2 cellular contexts compared by ENCODE assay signal in genomic region chr20:8534368-8534767, GRCh38.
TF ChIP-seq lines count a peak whose summit lies in the region.

No MANE protein-coding gene starts in this region.

TF ChIP-seq in IMR-90, 13 proteins besides CTCF, POLR2A, EP300 and RAD21 (continued from another document):
- TF ChIP-seq MXI1 (IDR thresholded peaks at IDR 0.05; ENCODE audit: borderline replicate concordance, low read depth, low read length) (no peak), MAZ (IDR thresholded peaks at IDR 0.05; ENCODE audit: borderline replicate concordance, low read depth, low read length) (no peak), FOS (IDR thresholded peaks at IDR 0.05; ENCODE audit: low read depth, low read length) (no peak), RFX5 (IDR thresholded peaks at IDR 0.05; ENCODE audit: low read depth, low read length) (no peak), CEBPB (IDR thresholded peaks at IDR 0.05; ENCODE audit: low read depth, low read length) (no peak), MAFK (IDR thresholded peaks at IDR 0.05; ENCODE audit: low read depth, low read length) (no peak), RCOR1 (IDR thresholded peaks at IDR 0.05; ENCODE audit: insufficient replicate concordance, low read length) (no peak), SMC3 (IDR thresholded peaks at IDR 0.05; ENCODE audit: low read depth, low read length) (no peak), CHD1 (IDR thresholded peaks at IDR 0.05; ENCODE audit: low read depth, low read length) (no peak)
- TF ChIP-seq, protein P1, sequence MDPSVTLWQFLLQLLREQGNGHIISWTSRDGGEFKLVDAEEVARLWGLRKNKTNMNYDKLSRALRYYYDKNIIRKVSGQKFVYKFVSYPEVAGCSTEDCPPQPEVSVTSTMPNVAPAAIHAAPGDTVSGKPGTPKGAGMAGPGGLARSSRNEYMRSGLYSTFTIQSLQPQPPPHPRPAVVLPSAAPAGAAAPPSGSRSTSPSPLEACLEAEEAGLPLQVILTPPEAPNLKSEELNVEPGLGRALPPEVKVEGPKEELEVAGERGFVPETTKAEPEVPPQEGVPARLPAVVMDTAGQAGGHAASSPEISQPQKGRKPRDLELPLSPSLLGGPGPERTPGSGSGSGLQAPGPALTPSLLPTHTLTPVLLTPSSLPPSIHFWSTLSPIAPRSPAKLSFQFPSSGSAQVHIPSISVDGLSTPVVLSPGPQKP (IDR thresholded peaks at IDR 0.05; ENCODE audit: borderline replicate concordance, low read depth, low read length) = no peak
- TF ChIP-seq, protein P2, sequence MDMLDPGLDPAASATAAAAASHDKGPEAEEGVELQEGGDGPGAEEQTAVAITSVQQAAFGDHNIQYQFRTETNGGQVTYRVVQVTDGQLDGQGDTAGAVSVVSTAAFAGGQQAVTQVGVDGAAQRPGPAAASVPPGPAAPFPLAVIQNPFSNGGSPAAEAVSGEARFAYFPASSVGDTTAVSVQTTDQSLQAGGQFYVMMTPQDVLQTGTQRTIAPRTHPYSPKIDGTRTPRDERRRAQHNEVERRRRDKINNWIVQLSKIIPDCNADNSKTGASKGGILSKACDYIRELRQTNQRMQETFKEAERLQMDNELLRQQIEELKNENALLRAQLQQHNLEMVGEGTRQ (IDR thresholded peaks at IDR 0.05; ENCODE audit: low read depth, low read length) = no peak

TF ChIP-seq in neural cell, 6 proteins besides CTCF, POLR2A, EP300 and RAD21:
- TF ChIP-seq REST (IDR thresholded peaks at IDR 0.05; ENCODE audit: borderline replicate concordance) (peak; percentile 48), MXI1 (conservative IDR thresholded peaks at IDR 0.05; ENCODE audit: poor library complexity, severe bottlenecking) (no peak), EZH2 (IDR thresholded peaks at IDR 0.05; ENCODE audit: borderline replicate concordance, insufficient read depth, low read length, poor library complexity, severe bottlenecking) (no peak)
